ENCODE assay signal across 7 cellular contexts in genomic region chr11:66958232-66958955, GRCh38.
DNase-seq lines count a peak whose midpoint lies in the region; ATAC-seq and TF ChIP-seq lines count a peak whose summit lies in the region.

PC (minus strand) TSS chr11:66958383; CDS start chr11:66872159, 86,224 bp downstream.

- in situ Hi-C loops in T47D (cut with HindIII; ENCODE audit: low pct_unique_long_range_greater_than_20kb, low sequenced_read_pairs): no loop called here

- H3K27ac ChIP-seq in VCaP: peak within 1 kb of the TSS; percentile 82

- no peak for TF ChIP-seq CTCF in VCaP (conservative IDR thresholded peaks at IDR 0.05)

- ATAC-seq in GM18511 (IDR thresholded peaks at IDR 0.05; ENCODE audit: unreplicated experiment) (peak; percentile 97), HG03045 (IDR thresholded peaks at IDR 0.05; ENCODE audit: unreplicated experiment) (peak; percentile 92)

- DNase-seq in NCI-H2107 (lab: John Stamatoyannopoulos, UW) (peak; percentile 97), T47D (ENCODE audit: low read depth in 1 of 2, low spot score in 1 of 2) (peak; percentile 100), skeletal muscle cell (ENCODE audit: low read depth) (peak; percentile 100)

- H3K4me3 ChIP-seq in iPS-11a (ENCODE audit: low read depth, low read length) (peak within 1 kb of the TSS; percentile 86), skeletal muscle cell (ENCODE audit: low read depth, low read length) (peak within 1 kb of the TSS; percentile 71)

Comparison
In these comparisons a context has a peak if more than half of its experiments do, and no peak if none do; other contexts are left out.
1. Peak in every context shown above with its lines: DNase-seq, ATAC-seq, H3K4me3 ChIP-seq and H3K27ac ChIP-seq.